9 cellular contexts compared by ENCODE assay signal in the genomic region with DNA sequence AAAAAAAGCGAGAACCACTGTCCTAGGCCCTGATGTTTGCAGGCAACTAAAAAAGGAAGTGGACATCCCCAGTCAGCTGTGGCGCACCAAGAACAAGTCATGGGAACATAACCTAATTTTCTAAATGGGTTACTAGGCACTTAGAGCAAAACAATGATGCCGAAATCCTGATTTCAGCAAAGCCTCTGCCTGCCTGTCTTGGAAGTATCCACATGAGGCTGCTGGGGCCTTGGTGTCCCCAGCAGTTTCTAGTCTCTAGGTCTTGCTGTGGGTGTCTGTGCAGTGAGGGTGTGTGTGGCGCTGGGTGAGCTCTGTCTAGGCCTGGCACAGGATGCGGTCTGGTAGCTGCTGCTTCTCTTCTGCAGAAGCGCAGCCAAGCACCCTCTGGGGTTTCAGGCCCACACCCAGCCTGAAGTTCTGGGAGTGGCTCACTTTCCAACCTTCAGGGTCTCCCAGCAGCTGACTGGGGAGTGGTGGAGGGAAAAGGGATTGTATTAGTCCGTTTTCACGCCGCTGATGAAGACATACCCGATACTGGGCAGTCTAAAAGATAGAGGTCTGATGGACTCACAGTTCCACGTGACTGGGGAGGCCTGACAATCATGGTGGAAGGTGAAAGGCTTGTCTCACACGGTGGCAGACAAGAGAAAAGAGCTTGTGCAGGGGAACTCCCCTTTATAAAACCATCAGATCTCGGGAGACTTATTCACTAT. TPM values are rescaled to one million over a fixed set of nuclear protein-coding genes. Genes with fewer than 3 reads are reported as not detected.
DNase-seq lines count a peak whose midpoint lies in the region; ATAC-seq, FAIRE-seq and TF ChIP-seq lines count a peak whose summit lies in the region.
"Had no signal": no experiment of that assay in that cellular context is flagged by ENCODE, and none has a peak within 500 bp of the region (broad histone marks: within the 10 kb centered on the region; RNA-seq: fewer than 3 reads in every experiment).

No MANE protein-coding gene starts in this region.

- H3K27me3 ChIP-seq in WERI-Rb-1 (ENCODE audit: insufficient read depth, low read depth, severe bottlenecking), result no peaks in the 10 kb centered on the region

- no peak overlapping the region for H3K4me3 ChIP-seq in WERI-Rb-1 (ENCODE audit: low read depth, low read length)

- H3K27me3 Mint-ChIP-seq in T-helper 1 cell treated with Interleukin-12 subunit alpha and Interleukin-12 subunit beta and Interleukin-4 antibody, amounts not matched to agents 30 μg/mL and 1 μg/mL, for 36 hours (ENCODE audit: low read depth), result no peaks in the 10 kb centered on the region
- no peaks in the 10 kb centered on the region for H3K27me3 Mint-ChIP-seq in activated naive CD4-positive, alpha-beta T cell treated with anti-CD3 and anti-CD28 coated beads, Interleukin-2, amount 10 ng/mL, durations not matched to agents 7 days and 5 days
- H3K27me3 Mint-ChIP-seq in WTC11 (ENCODE audit: low read depth), result no peaks in the 10 kb centered on the region

- no peaks in the 10 kb centered on the region; the same call in 1 of the 2 replicates for H3K36me3 ChIP-seq in WERI-Rb-1

- H3K27ac ChIP-seq in WERI-Rb-1, result no peak overlapping the region

- CTCF ChIA-PET in activated naive CD4-positive, alpha-beta T cell treated with anti-CD3 and anti-CD28 coated beads, Interleukin-2, amount 10 ng/mL, durations not matched to agents 7 days and 5 days (lab: Charles Lee), result interaction anchor here (1.4 kb wide), 1 partner anchor 10 kb away, joined by 4 read pairs; no protein-coding TSS in a partner anchor
- CTCF ChIA-PET in WTC11 (lab: Charles Lee), result interaction anchor here (1.3 to 1.8 kb wide), 2 partner anchors 24 to 49 kb away, joined by 3 to 9 read pairs; no protein-coding TSS in a partner anchor

- peak overlapping the region; percentile 81 for H3K27ac Mint-ChIP-seq in T-helper 1 cell treated with Interleukin-12 subunit alpha and Interleukin-12 subunit beta and Interleukin-4 antibody, amounts not matched to agents 30 μg/mL and 1 μg/mL, for 36 hours
- peak overlapping the region; percentile 89 for H3K27ac Mint-ChIP-seq in activated naive CD4-positive, alpha-beta T cell treated with anti-CD3 and anti-CD28 coated beads, Interleukin-2, amount 10 ng/mL, durations not matched to agents 7 days and 5 days
- H3K27ac Mint-ChIP-seq in WTC11, result no peak overlapping the region; the same call in 1 of the 2 replicates

- POLR2A ChIA-PET in WTC11 (lab: Charles Lee), result no interaction called here

- H3K9me3 Mint-ChIP-seq in T-helper 1 cell treated with Interleukin-12 subunit alpha and Interleukin-12 subunit beta and Interleukin-4 antibody, amounts not matched to agents 30 μg/mL and 1 μg/mL, for 36 hours, result no peaks in the 10 kb centered on the region
- peaks cover 3% of the 10 kb centered on the region for H3K9me3 Mint-ChIP-seq in activated naive CD4-positive, alpha-beta T cell treated with anti-CD3 and anti-CD28 coated beads, Interleukin-2, amount 10 ng/mL, durations not matched to agents 7 days and 5 days
- no peaks in the 10 kb centered on the region for H3K9me3 Mint-ChIP-seq in WTC11

- ATAC-seq in WTC11, result no peak
- ATAC-seq in HG03354 (IDR thresholded peaks at IDR 0.05; ENCODE audit: poor library complexity, severe bottlenecking, unreplicated experiment), result no peak

- H3K9me3 ChIP-seq in WERI-Rb-1 (ENCODE audit: severe bottlenecking), result no peaks in the 10 kb centered on the region

- FAIRE-seq in GM12892 (lab: Jason Lieb, UNC), result peak; percentile 60

- peaks cover 6% of the 10 kb centered on the region for H3K4me1 Mint-ChIP-seq in T-helper 1 cell treated with Interleukin-12 subunit alpha and Interleukin-12 subunit beta and Interleukin-4 antibody, amounts not matched to agents 30 μg/mL and 1 μg/mL, for 36 hours (ENCODE audit: low read depth)
- H3K4me1 Mint-ChIP-seq in activated naive CD4-positive, alpha-beta T cell treated with anti-CD3 and anti-CD28 coated beads, Interleukin-2, amount 10 ng/mL, durations not matched to agents 7 days and 5 days, result peaks cover 21% of the 10 kb centered on the region
- no peaks in the 10 kb centered on the region for H3K4me1 Mint-ChIP-seq in WTC11

- TF ChIP-seq CTCF in WTC11 (IDR thresholded peaks at IDR 0.05) (no peak), WERI-Rb-1 (IDR thresholded peaks at IDR 0.05; ENCODE audit: low read depth, low read length) (no peak)

- H3K4me3 Mint-ChIP-seq in T-helper 1 cell treated with Interleukin-12 subunit alpha and Interleukin-12 subunit beta and Interleukin-4 antibody, amounts not matched to agents 30 μg/mL and 1 μg/mL, for 36 hours, result no peak overlapping the region
- no peak overlapping the region for H3K4me3 Mint-ChIP-seq in activated naive CD4-positive, alpha-beta T cell treated with anti-CD3 and anti-CD28 coated beads, Interleukin-2, amount 10 ng/mL, durations not matched to agents 7 days and 5 days
- H3K4me3 Mint-ChIP-seq in WTC11, result no peak overlapping the region

- no peak for TF ChIP-seq POLR2A in GM12892 (IDR thresholded peaks at IDR 0.05; ENCODE audit: low read depth, low read length)

- no peak for DNase-seq in GM12892 (ENCODE audit: insufficient read length)
- DNase-seq in activated naive CD4-positive, alpha-beta T cell treated with anti-CD3 and anti-CD28 coated beads, Interleukin-2, amount 10 ng/mL, durations not matched to agents 7 days and 5 days, result peak; percentile 72
- DNase-seq in stimulated activated CD4-positive, alpha-beta T cell treated with anti-CD3 and anti-CD28 coated beads, Interleukin-12 subunit alpha, Interleukin-12 subunit beta, amount 100 ng/mL, for 4 hours, result peak; percentile 18
- DNase-seq in WTC11 (ENCODE audit: low spot score), result no peak
- no peak for DNase-seq in DMS114 treated with DMSO at 0.1 percent for 48 hours (lab: John Stamatoyannopoulos, UW; ENCODE audit: unreplicated experiment)
- no peak for DNase-seq in WERI-Rb-1
- DNase-seq: NCI-H510A treated with DMSO at 0.1 percent for 48 hours had no signal

- H3K36me3 Mint-ChIP-seq in T-helper 1 cell treated with Interleukin-12 subunit alpha and Interleukin-12 subunit beta and Interleukin-4 antibody, amounts not matched to agents 30 μg/mL and 1 μg/mL, for 36 hours (ENCODE audit: low read depth), result peaks cover 9% of the 10 kb centered on the region
- peaks cover 1% of the 10 kb centered on the region for H3K36me3 Mint-ChIP-seq in activated naive CD4-positive, alpha-beta T cell treated with anti-CD3 and anti-CD28 coated beads, Interleukin-2, amount 10 ng/mL, durations not matched to agents 7 days and 5 days
- peaks cover 3% of the 10 kb centered on the region; the same call in 1 of the 2 replicates for H3K36me3 Mint-ChIP-seq in WTC11

TF ChIP-seq in WTC11, 78 proteins besides CTCF, POLR2A, EP300 and RAD21:
- TF ChIP-seq, protein P1, sequence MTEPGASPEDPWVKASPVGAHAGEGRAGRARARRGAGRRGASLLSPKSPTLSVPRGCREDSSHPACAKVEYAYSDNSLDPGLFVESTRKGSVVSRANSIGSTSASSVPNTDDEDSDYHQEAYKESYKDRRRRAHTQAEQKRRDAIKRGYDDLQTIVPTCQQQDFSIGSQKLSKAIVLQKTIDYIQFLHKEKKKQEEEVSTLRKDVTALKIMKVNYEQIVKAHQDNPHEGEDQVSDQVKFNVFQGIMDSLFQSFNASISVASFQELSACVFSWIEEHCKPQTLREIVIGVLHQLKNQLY (CRISPR knock-in tag; IDR thresholded peaks at IDR 0.05), result no peak
- no peak for TF ChIP-seq TCF7 (CRISPR knock-in tag; IDR thresholded peaks at IDR 0.05; ENCODE audit: low read depth)
- TF ChIP-seq, protein P2, sequence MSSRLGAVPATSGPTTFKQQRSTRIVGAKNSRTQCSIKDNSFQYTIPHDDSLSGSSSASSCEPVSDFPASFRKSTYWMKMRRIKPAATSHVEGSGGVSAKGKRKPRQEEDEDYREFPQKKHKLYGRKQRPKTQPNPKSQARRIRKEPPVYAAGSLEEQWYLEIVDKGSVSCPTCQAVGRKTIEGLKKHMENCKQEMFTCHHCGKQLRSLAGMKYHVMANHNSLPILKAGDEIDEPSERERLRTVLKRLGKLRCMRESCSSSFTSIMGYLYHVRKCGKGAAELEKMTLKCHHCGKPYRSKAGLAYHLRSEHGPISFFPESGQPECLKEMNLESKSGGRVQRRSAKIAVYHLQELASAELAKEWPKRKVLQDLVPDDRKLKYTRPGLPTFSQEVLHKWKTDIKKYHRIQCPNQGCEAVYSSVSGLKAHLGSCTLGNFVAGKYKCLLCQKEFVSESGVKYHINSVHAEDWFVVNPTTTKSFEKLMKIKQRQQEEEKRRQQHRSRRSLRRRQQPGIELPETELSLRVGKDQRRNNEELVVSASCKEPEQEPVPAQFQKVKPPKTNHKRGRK (CRISPR knock-in tag; IDR thresholded peaks at IDR 0.05; ENCODE audit: borderline replicate concordance), result no peak
- TF ChIP-seq SMAD4 (CRISPR knock-in tag; IDR thresholded peaks at IDR 0.05), result no peak
- TF ChIP-seq PRDM15 (CRISPR knock-in tag; IDR thresholded peaks at IDR 0.05), result no peak
- TF ChIP-seq EMX1 (CRISPR knock-in tag; IDR thresholded peaks at IDR 0.05), result no peak
- no peak for TF ChIP-seq ZBTB21 (CRISPR knock-in tag; IDR thresholded peaks at IDR 0.05; ENCODE audit: borderline replicate concordance)

RNA-seq across cellular contexts. Expression of gene STH, which starts 21.1 kb away (rescaled TPM):
- polyA plus RNA-seq in GM12892 (2012; ENCODE audit: missing spikeins), result not detected
- not detected in 3 replicates for total RNA-seq in WTC11 (2021)

Comparison
In these comparisons a context has a peak if more than half of its experiments do, and no peak if none do; other contexts are left out.
1. DNase-seq: peak in activated naive CD4-positive, alpha-beta T cell treated with anti-CD3 and anti-CD28 coated beads, Interleukin-2, amount 10 ng/mL, durations not matched to agents 7 days and 5 days (single experiment) and stimulated activated CD4-positive, alpha-beta T cell treated with anti-CD3 and anti-CD28 coated beads, Interleukin-12 subunit alpha, Interleukin-12 subunit beta, amount 100 ng/mL, for 4 hours (single experiment); none in GM12892 (single experiment), WTC11 (single experiment), DMS114 treated with DMSO at 0.1 percent for 48 hours (single experiment) and WERI-Rb-1 (single experiment).